Comparison of ENCODE assay signal across 1 cellular context in the genomic region with DNA sequence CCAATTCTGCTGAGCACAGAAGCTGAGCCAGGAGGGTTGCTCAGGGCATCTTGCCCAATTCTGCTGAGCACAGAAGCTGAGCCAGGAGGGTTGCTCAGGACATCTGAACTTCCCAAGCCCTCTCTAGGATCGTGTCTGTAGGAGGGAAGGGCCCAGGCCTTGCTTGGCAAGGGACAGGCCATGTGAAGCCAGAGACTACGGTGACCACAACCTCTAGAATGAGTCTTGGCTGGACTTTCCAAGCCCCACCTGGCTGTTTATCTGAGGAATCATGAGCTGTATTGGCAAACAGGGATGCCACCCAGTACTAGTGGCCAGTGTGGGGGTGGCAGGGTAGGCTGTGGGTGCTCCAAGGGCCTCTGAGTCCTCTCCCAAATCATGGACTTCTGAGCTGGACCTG.
TF ChIP-seq lines count a peak whose summit lies in the region.

No MANE protein-coding gene starts in this region.

TF ChIP-seq in HepG2, 621 proteins besides CTCF, POLR2A, EP300 and RAD21:
- TF ChIP-seq RBM39 (IDR thresholded peaks at IDR 0.05; ENCODE audit: low read depth, low read length, poor library complexity, severe bottlenecking) (no peak), ZFP90 (CRISPR knock-in tag; IDR thresholded peaks at IDR 0.05; ENCODE audit: borderline replicate concordance) (no peak), IKZF4 (CRISPR knock-in tag; IDR thresholded peaks at IDR 0.05; ENCODE audit: borderline replicate concordance, low read depth, not compliant biosample characterization) (no peak), ARNT2 (CRISPR knock-in tag; IDR thresholded peaks at IDR 0.05; ENCODE audit: low read depth) (no peak), ZFP1 (CRISPR knock-in tag; IDR thresholded peaks at IDR 0.05) (no peak), ZNF570 (CRISPR knock-in tag; IDR thresholded peaks at IDR 0.05; ENCODE audit: borderline replicate concordance) (no peak), HMGA1 (CRISPR knock-in tag; conservative IDR thresholded peaks at IDR 0.05) (no peak), SIN3B (IDR thresholded peaks at IDR 0.05; ENCODE audit: low read length) (no peak), KLF13 (CRISPR knock-in tag; IDR thresholded peaks at IDR 0.05) (no peak)
- TF ChIP-seq, protein P1, sequence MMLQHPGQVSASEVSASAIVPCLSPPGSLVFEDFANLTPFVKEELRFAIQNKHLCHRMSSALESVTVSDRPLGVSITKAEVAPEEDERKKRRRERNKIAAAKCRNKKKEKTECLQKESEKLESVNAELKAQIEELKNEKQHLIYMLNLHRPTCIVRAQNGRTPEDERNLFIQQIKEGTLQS (CRISPR knock-in tag; IDR thresholded peaks at IDR 0.05) = no peak
